Comparison of ENCODE assay signal across 9 cellular contexts in genomic region chr6:137389150-137389664, GRCh38.
A peak's percentile ranks its signal among the peaks of the same experiment; 100 is the strongest.
DNase-seq lines count a peak whose midpoint lies in the region; ATAC-seq and TF ChIP-seq lines count a peak whose summit lies in the region.
"Had no signal": no experiment of that assay in that cellular context is flagged by ENCODE, and none has a peak within 500 bp of the region (broad histone marks: within the 10 kb centered on the region; RNA-seq: fewer than 3 reads in every experiment).

No MANE protein-coding gene starts in this region.

- peaks cover 2% of the 10 kb centered on the region for H3K9me3 Mint-ChIP-seq in activated naive CD8-positive, alpha-beta T cell treated with anti-CD3 and anti-CD28 coated beads for 36 hours

- H3K27ac Mint-ChIP-seq in activated naive CD8-positive, alpha-beta T cell treated with anti-CD3 and anti-CD28 coated beads for 36 hours = peak overlapping the region; percentile 0

- no peaks in the 10 kb centered on the region for H3K36me3 ChIP-seq in osteoblast (ENCODE audit: insufficient read depth, low read length)
- no peaks in the 10 kb centered on the region for H3K36me3 ChIP-seq in GM23248 (ENCODE audit: low read depth)
- H3K36me3 ChIP-seq in vagina = no peaks in the 10 kb centered on the region
- H3K36me3 ChIP-seq: upper lobe of left lung had no signal

- TF ChIP-seq CTCF in osteoblast (IDR thresholded peaks at IDR 0.05; ENCODE audit: extremely low read depth, low read depth, low read length) (no peak), vagina (IDR thresholded peaks at IDR 0.05) (no peak)

- no peak overlapping the region for H3K4me3 Mint-ChIP-seq in activated naive CD8-positive, alpha-beta T cell treated with anti-CD3 and anti-CD28 coated beads for 36 hours

- H3K4me1 Mint-ChIP-seq in activated naive CD8-positive, alpha-beta T cell treated with anti-CD3 and anti-CD28 coated beads for 36 hours = peaks cover 19% of the 10 kb centered on the region

- peak; percentile 77 for ATAC-seq in HG02885 (IDR thresholded peaks at IDR 0.05; ENCODE audit: poor library complexity, unreplicated experiment)

- H3K9me3 ChIP-seq in osteoblast (ENCODE audit: low read depth, low read length) (no peaks in the 10 kb centered on the region), GM23248 (ENCODE audit: low read depth) (no peaks in the 10 kb centered on the region), vagina (no peaks in the 10 kb centered on the region)
- H3K9me3 ChIP-seq: upper lobe of left lung had no signal

- H3K4me1 ChIP-seq in osteoblast (ENCODE audit: insufficient read depth, low read length) (no peaks in the 10 kb centered on the region), GM23248 (ENCODE audit: insufficient read depth) (no peaks in the 10 kb centered on the region), vagina (no peaks in the 10 kb centered on the region)
- H3K4me1 ChIP-seq: upper lobe of left lung had no signal

- intact Hi-C loops in vagina (cut with DNase I) = no loop called here

- H3K4me2 ChIP-seq in osteoblast (ENCODE audit: insufficient read depth, low read length) = no peak overlapping the region
- H3K4me2 ChIP-seq in GM23248 (ENCODE audit: unreplicated experiment) = no peak overlapping the region

- no peaks in the 10 kb centered on the region for H3K36me3 Mint-ChIP-seq in activated naive CD8-positive, alpha-beta T cell treated with anti-CD3 and anti-CD28 coated beads for 36 hours

- 49 to 51% methylated on average over 6 of the region's 6 CpGs for WGBS in GM23248 (ENCODE audit: low coverage in 1 of 2, low lambda C conversion rate in 2 of 2, missing lambda C conversion rate in 2 of 2), 2 experiments

- no peak overlapping the region for H3K27ac ChIP-seq in osteoblast (ENCODE audit: low read depth, low read length)
- no peak overlapping the region for H3K27ac ChIP-seq in GM23248
- no peak overlapping the region for H3K27ac ChIP-seq in vagina
- H3K27ac ChIP-seq: upper lobe of left lung had no signal

- no peaks in the 10 kb centered on the region for H3K9me2 ChIP-seq in GM23248 (ENCODE audit: insufficient read depth)

- H3K27me3 ChIP-seq in osteoblast (ENCODE audit: insufficient read depth, low read length) = peaks cover 5% of the 10 kb centered on the region
- no peaks in the 10 kb centered on the region for H3K27me3 ChIP-seq in GM23248 (replicated peaks; ENCODE audit: insufficient read depth)
- no peaks in the 10 kb centered on the region for H3K27me3 ChIP-seq in vagina
- H3K27me3 ChIP-seq: upper lobe of left lung had no signal

- no peaks in the 10 kb centered on the region for H4K20me1 ChIP-seq in osteoblast (ENCODE audit: insufficient read depth, low read length)
- no peaks in the 10 kb centered on the region for H4K20me1 ChIP-seq in GM23248 (ENCODE audit: insufficient read depth)

- H2AFZ ChIP-seq in osteoblast (ENCODE audit: low read length) = no peak overlapping the region
- H2AFZ ChIP-seq in GM23248 = no peak overlapping the region

- in situ Hi-C loops in GM23248 (cut with MboI) = no loop called here

- H3K9ac ChIP-seq in GM23248 = no peak overlapping the region

- no peaks in the 10 kb centered on the region for H3K27me3 Mint-ChIP-seq in activated naive CD8-positive, alpha-beta T cell treated with anti-CD3 and anti-CD28 coated beads for 36 hours

- H3F3A ChIP-seq in GM23248 (ENCODE audit: insufficient read depth) = no peaks in the 10 kb centered on the region

- no peak for TF ChIP-seq POLR2A in vagina (IDR thresholded peaks at IDR 0.05)

- DNase-seq in GF-D8 (lab: John Stamatoyannopoulos, UW) (peak; percentile 57), T-helper 1 cell (peak; percentile 15 to 88 (median 46)), osteoblast (ENCODE audit: insufficient read length, low spot score, missing footprints) (no peak), GM23248 (no peak), vagina (ENCODE audit: extremely low spot score in 2 of 2) (no peak)
- DNase-seq in activated naive CD8-positive, alpha-beta T cell treated with anti-CD3 and anti-CD28 coated beads for 36 hours = peak; percentile 61
- DNase-seq in stimulated activated CD4-positive, alpha-beta T cell treated with anti-CD3 and anti-CD28 coated beads, Interleukin-1b, Interleukin-23, amount 100 ng/mL, for 48 hours = peak; percentile 75

- H3K4me3 ChIP-seq in osteoblast (ENCODE audit: insufficient read depth, low read length) (no peak overlapping the region), GM23248 (no peak overlapping the region), vagina (no peak overlapping the region)
- H3K4me3 ChIP-seq: upper lobe of left lung had no signal

- no peaks in the 10 kb centered on the region for H3K79me2 ChIP-seq in osteoblast (ENCODE audit: insufficient read depth, low read length)
- H3K79me2 ChIP-seq in GM23248 (ENCODE audit: insufficient read depth) = no peaks in the 10 kb centered on the region

Comparison
In these comparisons a context has a peak if more than half of its experiments do, and no peak if none do; other contexts are left out.
1. DNase-seq: peak in GF-D8 (single experiment), T-helper 1 cell (5 of 5), activated naive CD8-positive, alpha-beta T cell treated with anti-CD3 and anti-CD28 coated beads for 36 hours (single experiment) and stimulated activated CD4-positive, alpha-beta T cell treated with anti-CD3 and anti-CD28 coated beads, Interleukin-1b, Interleukin-23, amount 100 ng/mL, for 48 hours (single experiment); none in osteoblast (single experiment), GM23248 (single experiment) and vagina (0 of 2).